In genomic region chr14:76089151-76089550, GRCh38 we compare ENCODE assay signal across 21 cellular contexts.
DNase-seq lines count a peak whose midpoint lies in the region; ATAC-seq, FAIRE-seq and TF ChIP-seq lines count a peak whose summit lies in the region.
"Had no signal": no experiment of that assay in that cellular context is flagged by ENCODE, and none has a peak within 500 bp of the region (broad histone marks: within the 10 kb centered on the region; RNA-seq: fewer than 3 reads in every experiment).

No MANE protein-coding gene starts in this region.

- no peak overlapping the region for H4K91ac ChIP-seq in H9 (ENCODE audit: insufficient read length, low read depth, low read length)
- no peak overlapping the region for H4K91ac ChIP-seq in H1 (replicated peaks; ENCODE audit: insufficient read length, low read length)

- CTCF ChIA-PET in H1 (lab: Charles Lee; ENCODE audit: partially characterized antibody): interaction anchor here (2.0 kb wide), 1 partner anchor 11 kb away, joined by 5 read pairs; no protein-coding TSS in a partner anchor

- no peak overlapping the region for H2AK5ac ChIP-seq in H9 (ENCODE audit: insufficient read length, low read length)
- H2AK5ac ChIP-seq in H1 (ENCODE audit: low read depth, low read length): no peak overlapping the region

- no peaks in the 10 kb centered on the region for H3K36me3 ChIP-seq in BLaER1 treated with 17β-estradiol and CSF1 and Interleukin-3, amounts not matched to agents 10 nM and 100 nM
- H3K36me3 ChIP-seq in H1 (ENCODE audit: control insufficient read depth in 2 of 4, insufficient read depth in 4 of 4, low read length in 3 of 4): no peaks in the 10 kb centered on the region
- H3K36me3 ChIP-seq in neural progenitor cell: no peaks in the 10 kb centered on the region
- H3K36me3 ChIP-seq: Peyer's patch had no signal

- no peak overlapping the region for H3K56ac ChIP-seq in H9 (ENCODE audit: insufficient read length, low read depth, low read length)
- H3K56ac ChIP-seq in H1 (replicated peaks; ENCODE audit: insufficient read length, low read depth, low read length): no peak overlapping the region

- H3K79me2 ChIP-seq in H9 (ENCODE audit: insufficient read depth, low read length) (no peaks in the 10 kb centered on the region), H1 (ENCODE audit: control insufficient read depth in 1 of 2, insufficient read depth in 2 of 2, low read length in 2 of 2) (no peaks in the 10 kb centered on the region), neural progenitor cell (ENCODE audit: low read depth) (no peaks in the 10 kb centered on the region)

- TF ChIP-seq EP300 in H1 (IDR thresholded peaks at IDR 0.05; ENCODE audit: borderline replicate concordance in 1 of 2, low read depth in 2 of 2, low read length in 2 of 2): no peak

- TF ChIP-seq CTCF in H9 (conservative IDR thresholded peaks at IDR 0.05): no peak
- TF ChIP-seq CTCF in H1 (IDR thresholded peaks at IDR 0.05; ENCODE audit: control extremely low read depth in 1 of 3, insufficient read depth in 1 of 3, low read depth in 1 of 3, low read length in 3 of 3): no peak
- TF ChIP-seq CTCF in neural progenitor cell (IDR thresholded peaks at IDR 0.05): no peak

- no peaks in the 10 kb centered on the region for H3K27me3 ChIP-seq in BLaER1 treated with 17β-estradiol and CSF1 and Interleukin-3, amounts not matched to agents 10 nM and 100 nM
- H3K27me3 ChIP-seq in H9 (ENCODE audit: insufficient read depth, low read length) (no peaks in the 10 kb centered on the region), H1 (replicated peaks in 1 of 4; ENCODE audit: control insufficient read depth in 3 of 4, extremely low read depth in 1 of 4, insufficient read depth in 3 of 4, low read length in 3 of 4) (peaks cover 0 to 3% (median 0%) of the 10 kb centered on the region in 4 experiments; a peak in 2 of 7 replicates), neural progenitor cell (no peaks in the 10 kb centered on the region)
- H3K27me3 ChIP-seq: Peyer's patch had no signal

- WGBS in H9 (ENCODE audit: extremely low coverage, insufficient read length, low lambda C conversion rate): no CpG with 5 or more reads among the region's 12 CpGs
- 89% methylated on average over 10 of the region's 12 CpGs; no CpG with 5 or more reads in 1 of the 2 experiments for WGBS in H1 (ENCODE audit: extremely low coverage in 1 of 2, insufficient coverage in 1 of 2, insufficient read length in 1 of 2, insufficient replicate concordance in 2 of 2, low coverage in 1 of 2, low lambda C conversion rate in 2 of 2, missing lambda C conversion rate in 1 of 2), 2 experiments

- H3K23ac ChIP-seq in H9 (ENCODE audit: insufficient read length, low read depth, low read length): no peak overlapping the region
- H3K23ac ChIP-seq in H1 (ENCODE audit: insufficient read length): no peak overlapping the region

- no peak overlapping the region for H3K27ac ChIP-seq in BLaER1 treated with 17β-estradiol and CSF1 and Interleukin-3, amounts not matched to agents 10 nM and 100 nM
- H3K27ac ChIP-seq in H9 (ENCODE audit: insufficient read length, low read depth, low read length) (no peak overlapping the region), H1 (ENCODE audit: low read depth, low read length) (no peak overlapping the region), neural progenitor cell (no peak overlapping the region)
- H3K27ac ChIP-seq: Peyer's patch had no signal

- no peaks in the 10 kb centered on the region for H4K20me1 ChIP-seq in BLaER1 treated with 17β-estradiol and CSF1 and Interleukin-3, amounts not matched to agents 10 nM and 100 nM
- H4K20me1 ChIP-seq in H9 (ENCODE audit: control insufficient read depth, insufficient read depth, insufficient read length) (no peaks in the 10 kb centered on the region), H1 (replicated peaks in 1 of 2; ENCODE audit: control insufficient read depth in 1 of 2, insufficient read depth in 2 of 2, low read length in 2 of 2) (no peaks in the 10 kb centered on the region), neural progenitor cell (ENCODE audit: low read depth) (peaks cover 1% of the 10 kb centered on the region)

- H3K4me2 ChIP-seq in BLaER1 treated with 17β-estradiol and CSF1 and Interleukin-3, amounts not matched to agents 10 nM and 100 nM: peak overlapping the region in 8 of 11 experiments; percentile 18 to 64 (median 51); a peak in 15 of 22 replicates
- H3K4me2 ChIP-seq in H9 (ENCODE audit: insufficient read depth, insufficient read length, low read length) (no peak overlapping the region), H1 (ENCODE audit: insufficient read depth in 1 of 2, low read depth in 2 of 2, low read length in 2 of 2) (no peak overlapping the region), neural progenitor cell (peak overlapping the region; percentile 24)

- H2AFZ ChIP-seq in H9 (ENCODE audit: low read length): no peak overlapping the region
- H2AFZ ChIP-seq in H1 (ENCODE audit: low read length): no peak overlapping the region
- peak overlapping the region; percentile 38 for H2AFZ ChIP-seq in neural progenitor cell (replicated peaks)

- POLR2A ChIA-PET in H1 (lab: Charles Lee; ENCODE audit: partially characterized antibody): interaction anchor here (0.8 kb wide), 1 partner anchor 13 kb away, joined by 3 read pairs; no protein-coding TSS in a partner anchor

- DNase-seq in H9: no peak
- DNase-seq in H1 (ENCODE audit: low read depth in 1 of 2, low spot score in 2 of 2): no peak
- DNase-seq in neural progenitor cell (ENCODE audit: low spot score): no peak
- DNase-seq in stimulated activated CD4-positive, alpha-beta T cell treated with anti-CD3 and anti-CD28 coated beads, Interleukin-1b, Interleukin-23, amount 100 ng/mL, for 48 hours: no peak
- no peak for DNase-seq in mucosa of gallbladder (ENCODE audit: low spot score)
- DNase-seq: AML-193; Calu3; CD4-positive, alpha-beta T cell; DMS79 treated with DMSO at 0.1 percent for 48 hours; GDM1; GOT3; HFFc6; Kasumi-1; NCI-H187 treated with DMSO at 0.1 percent for 48 hours; NCI-H2171; NCI-H446 treated with DMSO at 0.1 percent for 48 hours; Peyer's patch; SHP77 treated with DMSO at 0.1 percent for 48 hours had no signal

- H3K9me3 Mint-ChIP-seq in H9: no peaks in the 10 kb centered on the region; a peak in 1 of 5 replicates
- H3K9me3 Mint-ChIP-seq in neural progenitor cell: no peaks in the 10 kb centered on the region
- H3K9me3 Mint-ChIP-seq: CD4-positive, alpha-beta T cell; HFFc6 had no signal

- H3K23me2 ChIP-seq in H9 (ENCODE audit: insufficient read length, low read depth, low read length, poor library complexity, severe bottlenecking) (no peaks in the 10 kb centered on the region), H1 (ENCODE audit: low read depth, low read length) (no peaks in the 10 kb centered on the region)

- H3K27ac Mint-ChIP-seq in H9 (peak overlapping the region in 1 of 3 experiments; percentile 39; a peak in 1 of 7 replicates), neural progenitor cell (peak overlapping the region; percentile 57)
- H3K27ac Mint-ChIP-seq: CD4-positive, alpha-beta T cell; HFFc6 had no signal

- H2BK20ac ChIP-seq in H9 (ENCODE audit: low read depth, low read length, poor library complexity, severe bottlenecking) (no peak overlapping the region), H1 (ENCODE audit: low read length) (no peak overlapping the region)

- H3K27me3 Mint-ChIP-seq in H9 (ENCODE audit: low read depth) (peaks cover 18% of the 10 kb centered on the region), neural progenitor cell (ENCODE audit: insufficient read depth, low read depth) (peaks cover 4% of the 10 kb centered on the region)
- H3K27me3 Mint-ChIP-seq: CD4-positive, alpha-beta T cell had no signal

- H2BK12ac ChIP-seq in H9 (ENCODE audit: insufficient read length, low read depth, low read length): no peak overlapping the region
- peak overlapping the region; percentile 71 for H2BK12ac ChIP-seq in H1 (ENCODE audit: low read depth, low read length)

- TF ChIP-seq POLR2A in H1 (IDR thresholded peaks at IDR 0.05; ENCODE audit: control extremely low read depth in 1 of 2, low read depth in 2 of 2, low read length in 2 of 2): no peak

- peaks cover 23% of the 10 kb centered on the region for H3F3A ChIP-seq in neural progenitor cell (ENCODE audit: low read depth)

- no peaks in the 10 kb centered on the region for H3K9me3 ChIP-seq in BLaER1 treated with 17β-estradiol and CSF1 and Interleukin-3, amounts not matched to agents 10 nM and 100 nM (replicated peaks in 1 of 11)
- no peaks in the 10 kb centered on the region for H3K9me3 ChIP-seq in H9 (ENCODE audit: control insufficient read depth, low read depth, low read length)
- H3K9me3 ChIP-seq in H1 (ENCODE audit: insufficient read depth in 2 of 2, low read depth in 1 of 2, low read length in 1 of 2): no peaks in the 10 kb centered on the region
- no peaks in the 10 kb centered on the region for H3K9me3 ChIP-seq in neural progenitor cell (ENCODE audit: low read depth)
- H3K9me3 ChIP-seq: Peyer's patch had no signal

- no peak for ATAC-seq in GM18502 (IDR thresholded peaks at IDR 0.05; ENCODE audit: poor library complexity, unreplicated experiment)
- ATAC-seq in HG03521 (IDR thresholded peaks at IDR 0.05; ENCODE audit: unreplicated experiment): no peak

- no peak overlapping the region for H3K4me3 Mint-ChIP-seq in H9
- no peak overlapping the region for H3K4me3 Mint-ChIP-seq in neural progenitor cell
- H3K4me3 Mint-ChIP-seq: CD4-positive, alpha-beta T cell; HFFc6 had no signal

- H3K9ac ChIP-seq in BLaER1 treated with 17β-estradiol and CSF1 and Interleukin-3, amounts not matched to agents 10 nM and 100 nM: no peak overlapping the region
- H3K9ac ChIP-seq in H9 (ENCODE audit: extremely low read depth, insufficient read length, low read length): no peak overlapping the region
- no peak overlapping the region for H3K9ac ChIP-seq in H1 (replicated peaks in 1 of 4; ENCODE audit: extremely low read depth in 1 of 4, low read depth in 3 of 4, low read length in 3 of 4)
- no peak overlapping the region for H3K9ac ChIP-seq in neural progenitor cell

- FAIRE-seq in H1 (lab: Jason Lieb, UNC): no peak

- H3K79me1 ChIP-seq in H9 (ENCODE audit: insufficient read depth, low read depth, low read length, poor library complexity, severe bottlenecking): no peaks in the 10 kb centered on the region
- H3K79me1 ChIP-seq in H1 (ENCODE audit: low read depth, low read length): no peaks in the 10 kb centered on the region

- H4K8ac ChIP-seq in H9 (replicated peaks; ENCODE audit: insufficient read length, low read depth, low read length): no peak overlapping the region
- no peak overlapping the region for H4K8ac ChIP-seq in H1 (ENCODE audit: extremely low read depth, insufficient read depth, low read length)

- H2BK5ac ChIP-seq in H9 (ENCODE audit: insufficient read length, low read length) (no peak overlapping the region), H1 (ENCODE audit: low read depth, low read length) (no peak overlapping the region)

- H3K4ac ChIP-seq in H9 (ENCODE audit: low read depth, low read length): no peak overlapping the region
- H3K4ac ChIP-seq in H1 (replicated peaks; ENCODE audit: insufficient read length, low read depth, low read length): no peak overlapping the region

- H3K18ac ChIP-seq in H9 (ENCODE audit: insufficient read length, low read depth, low read length) (no peak overlapping the region), H1 (ENCODE audit: extremely low read depth, low read length) (no peak overlapping the region)

- H2BK15ac ChIP-seq in H9 (ENCODE audit: low read depth, low read length) (no peak overlapping the region), H1 (ENCODE audit: low read length) (0 out of 2 replicates have a peak overlapping the region, but pooled peaks have one; percentile 4)

- peaks cover 46 to 48% of the 10 kb centered on the region in 2 experiments for H3K4me1 Mint-ChIP-seq in H9
- H3K4me1 Mint-ChIP-seq in neural progenitor cell: peaks cover 46% of the 10 kb centered on the region

- no peak overlapping the region for H2BK120ac ChIP-seq in H9 (ENCODE audit: low read depth, low read length, poor library complexity, severe bottlenecking)
- H2BK120ac ChIP-seq in H1 (replicated peaks; ENCODE audit: low read depth, low read length): no peak overlapping the region

- no peak overlapping the region for H3T11ph ChIP-seq in H9 (ENCODE audit: low read length)

- no peaks in the 10 kb centered on the region for H3K36me3 Mint-ChIP-seq in H9 (ENCODE audit: insufficient read depth in 1 of 3, low read depth in 3 of 3)
- no peaks in the 10 kb centered on the region for H3K36me3 Mint-ChIP-seq in neural progenitor cell

- TF ChIP-seq RAD21 in H1 (IDR thresholded peaks at IDR 0.05 in 1 of 2, conservative IDR thresholded peaks at IDR 0.05 in 1 of 2; ENCODE audit: low read depth in 2 of 2, low read length in 2 of 2): no peak

- H3K4me1 ChIP-seq in BLaER1 treated with 17β-estradiol and CSF1 and Interleukin-3, amounts not matched to agents 10 nM and 100 nM: peaks cover 0 to 13% (median 10%) of the 10 kb centered on the region in 10 experiments; a peak in 13 of 20 replicates
- H3K4me1 ChIP-seq in H9 (ENCODE audit: insufficient read depth, low read length) (peaks cover 13% of the 10 kb centered on the region), H1 (replicated peaks in 1 of 4; ENCODE audit: control insufficient read depth in 3 of 4, insufficient read depth in 4 of 4, low read length in 3 of 4) (peaks cover 7 to 17% (median 13%) of the 10 kb centered on the region in 4 experiments), neural progenitor cell (peaks cover 31% of the 10 kb centered on the region)

- no peak overlapping the region for H3K4me3 ChIP-seq in BLaER1 treated with 17β-estradiol and CSF1 and Interleukin-3, amounts not matched to agents 10 nM and 100 nM
- no peak overlapping the region for H3K4me3 ChIP-seq in H1 (ENCODE audit: extremely low read depth in 1 of 4, insufficient read depth in 2 of 4, low read depth in 3 of 4, low read length in 4 of 4)
- H3K4me3 ChIP-seq in neural progenitor cell: no peak overlapping the region
- H3K4me3 ChIP-seq: Peyer's patch had no signal

- peak overlapping the region; percentile 60; the same call in 1 of the 2 replicates for H3K14ac ChIP-seq in H9 (ENCODE audit: insufficient read depth, low read length)
- H3K14ac ChIP-seq in H1 (ENCODE audit: insufficient read length): no peak overlapping the region

- no peak overlapping the region for H4K5ac ChIP-seq in H9 (ENCODE audit: insufficient read length, low read depth, low read length)
- H4K5ac ChIP-seq in H1 (ENCODE audit: insufficient read length, low read depth, low read length): no peak overlapping the region

Comparison
In these comparisons a context has a peak if more than half of its experiments do, and no peak if none do; other contexts are left out.
1. H3K4me2 ChIP-seq: peak in BLaER1 treated with 17β-estradiol and CSF1 and Interleukin-3, amounts not matched to agents 10 nM and 100 nM (8 of 11) and neural progenitor cell (single experiment); none in H9 (single experiment) and H1 (0 of 2).